ENCODE assay signal across 21 cellular contexts in genomic region chr3:118476885-118477618, GRCh38.
DNase-seq lines count a peak whose midpoint lies in the region; ATAC-seq and TF ChIP-seq lines count a peak whose summit lies in the region.
"Had no signal": no experiment of that assay in that cellular context is flagged by ENCODE, and none has a peak within 500 bp of the region (broad histone marks: within the 10 kb centered on the region; RNA-seq: fewer than 3 reads in every experiment).

No MANE protein-coding gene starts in this region.

- no peak overlapping the region for H3K9ac ChIP-seq in neural progenitor cell
- H3K9ac ChIP-seq: KMS-11 had no signal

- no peaks in the 10 kb centered on the region for H3K36me3 ChIP-seq in neural progenitor cell

- H3K27me3 ChIP-seq in neural progenitor cell, result no peaks in the 10 kb centered on the region

- no peaks in the 10 kb centered on the region for H3K79me2 ChIP-seq in neural progenitor cell (ENCODE audit: low read depth)

- H3K27me3 Mint-ChIP-seq in neural progenitor cell (ENCODE audit: insufficient read depth, low read depth), result peaks cover 2% of the 10 kb centered on the region
- H3K27me3 Mint-ChIP-seq in glutamatergic neuron (ENCODE audit: unreplicated experiment), result no peaks in the 10 kb centered on the region
- H3K27me3 Mint-ChIP-seq: B cell, T-helper 17 cell had no signal

- H3F3A ChIP-seq in neural progenitor cell (ENCODE audit: low read depth), result no peaks in the 10 kb centered on the region

- H3K27ac ChIP-seq in neural progenitor cell, result no peak overlapping the region
- H3K27ac ChIP-seq: A549, KMS-11 had no signal

- no peak overlapping the region for H3K4me2 ChIP-seq in neural progenitor cell
- H3K4me2 ChIP-seq: A549, GM23338, KMS-11 had no signal

- H3K4me1 ChIP-seq in neural progenitor cell, result peaks cover 16% of the 10 kb centered on the region
- H3K4me1 ChIP-seq: A549 had no signal

- peak overlapping the region; percentile 58 for H2AFZ ChIP-seq in neural progenitor cell (replicated peaks)

- no peak overlapping the region for H3K4me3 ChIP-seq in neural progenitor cell
- H3K4me3 ChIP-seq: A549, GM23338 had no signal

- H3K9me3 ChIP-seq in neural progenitor cell (ENCODE audit: low read depth), result no peaks in the 10 kb centered on the region
- H3K9me3 ChIP-seq: A549 had no signal

- H3K36me3 Mint-ChIP-seq in neural progenitor cell (no peaks in the 10 kb centered on the region), glutamatergic neuron (ENCODE audit: unreplicated experiment) (no peaks in the 10 kb centered on the region)
- H3K36me3 Mint-ChIP-seq: CD14-positive monocyte had no signal

- H3K4me1 Mint-ChIP-seq in neural progenitor cell (no peaks in the 10 kb centered on the region), glutamatergic neuron (ENCODE audit: low read depth, unreplicated experiment) (no peaks in the 10 kb centered on the region)
- H3K4me1 Mint-ChIP-seq: B cell, CD14-positive monocyte, T-helper 17 cell had no signal

- ATAC-seq in GM18867 (IDR thresholded peaks at IDR 0.05; ENCODE audit: unreplicated experiment) (peak; percentile 50), GM21360 (IDR thresholded peaks at IDR 0.05; ENCODE audit: unreplicated experiment) (peak; percentile 30), HG03342 (IDR thresholded peaks at IDR 0.05; ENCODE audit: unreplicated experiment) (peak; percentile 35)
- ATAC-seq: GM23338, HCT116, T-helper 17 cell had no signal

- H3K4me3 Mint-ChIP-seq in neural progenitor cell (no peak overlapping the region), glutamatergic neuron (ENCODE audit: unreplicated experiment) (no peak overlapping the region)
- H3K4me3 Mint-ChIP-seq: B cell, CD14-positive monocyte, GM23338, T-helper 17 cell had no signal

- no peak for DNase-seq in neural progenitor cell (ENCODE audit: low spot score)
- DNase-seq in glutamatergic neuron, result no peak
- no peak for DNase-seq in NCI-H2227 treated with DMSO at 0.1 percent for 48 hours (lab: John Stamatoyannopoulos, UW)
- DNase-seq in NCI-H1694 treated with DMSO at 0.1 percent for 48 hours (lab: John Stamatoyannopoulos, UW), result no peak
- DNase-seq: NCI-H1092 treated with DMSO at 0.1 percent for 48 hours, NCI-H1436 treated with DMSO at 0.1 percent for 48 hours, NCI-H2029, NCI-H2171, NCI-H524 treated with DMSO at 0.1 percent for 48 hours, Right ventricle myocardium superior, SW 1271, T-helper 17 cell had no signal

- H4K20me1 ChIP-seq in neural progenitor cell (ENCODE audit: low read depth), result no peaks in the 10 kb centered on the region

- H3K27ac Mint-ChIP-seq in neural progenitor cell (no peak overlapping the region), glutamatergic neuron (ENCODE audit: unreplicated experiment) (no peak overlapping the region)
- H3K27ac Mint-ChIP-seq: B cell, CD14-positive monocyte, T-helper 17 cell had no signal

- TF ChIP-seq CTCF in neural progenitor cell (IDR thresholded peaks at IDR 0.05), result no peak
- TF ChIP-seq CTCF in glutamatergic neuron (IDR thresholded peaks at IDR 0.05; ENCODE audit: partially characterized antibody, unreplicated experiment), result no peak

- H3K9me3 Mint-ChIP-seq in neural progenitor cell (no peaks in the 10 kb centered on the region), glutamatergic neuron (ENCODE audit: unreplicated experiment) (no peaks in the 10 kb centered on the region)
- H3K9me3 Mint-ChIP-seq: GM23338 had no signal
